Comparison of ENCODE assay signal across 8 cellular contexts in genomic region chr6:2643935-2644539, GRCh38.
"Had no signal": no experiment of that assay in that cellular context is flagged by ENCODE, and none has a peak within 500 bp of the region (broad histone marks: within the 10 kb centered on the region; RNA-seq: fewer than 3 reads in every experiment).

No MANE protein-coding gene starts in this region.

- H3K36me3 ChIP-seq: HAP-1 had no signal

- ATAC-seq: GM23338, HepG2 had no signal

- H3K27ac Mint-ChIP-seq: GM23338, IgD-negative memory B cell had no signal

- H3K4me3 ChIP-seq: GM23338, HAP-1 had no signal

- H3K27ac ChIP-seq: HL-60, KMS-11 had no signal

- H3K9me3 Mint-ChIP-seq: GM23338 had no signal

- DNase-seq: H7, KBM-7 had no signal

- H3K4me3 Mint-ChIP-seq: GM23338, IgD-negative memory B cell had no signal
